ENCODE assay signal across 9 cellular contexts in the genomic region with DNA sequence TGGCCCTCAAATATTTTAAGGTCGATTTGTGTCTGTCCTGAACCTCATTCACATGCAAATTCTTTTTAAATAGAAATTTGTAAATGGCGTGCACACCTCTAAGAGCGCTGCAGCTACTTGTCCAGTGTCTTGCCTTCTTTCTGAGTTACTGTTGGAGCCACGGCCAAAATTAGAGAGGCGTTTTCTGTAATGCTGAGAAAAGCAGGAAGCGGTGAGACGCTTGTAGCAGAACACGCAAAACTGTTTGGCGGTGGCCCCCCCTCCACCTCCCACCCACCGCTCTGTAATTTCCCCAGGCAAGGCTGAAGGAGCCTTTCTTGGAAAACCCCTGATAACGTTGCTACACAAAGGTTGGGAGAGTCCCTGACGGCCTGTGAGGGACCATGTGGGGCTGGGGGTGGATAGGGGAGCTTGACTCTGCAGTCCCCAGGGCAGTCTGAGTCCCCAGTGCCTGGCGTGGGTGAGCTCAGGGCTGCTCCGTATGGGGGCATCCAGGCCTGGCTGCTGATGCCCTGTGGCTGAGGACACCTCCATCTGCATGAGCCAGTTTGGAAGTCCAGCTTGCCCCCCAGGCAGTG.
DNase-seq lines count a peak whose midpoint lies in the region; ATAC-seq, FAIRE-seq and TF ChIP-seq lines count a peak whose summit lies in the region.
"Had no signal": no experiment of that assay in that cellular context is flagged by ENCODE, and none has a peak within 500 bp of the region (broad histone marks: within the 10 kb centered on the region; RNA-seq: fewer than 3 reads in every experiment).

No MANE protein-coding gene starts in this region.

- ATAC-seq in HG03095 (IDR thresholded peaks at IDR 0.05; ENCODE audit: unreplicated experiment): peak; percentile 72
- ATAC-seq in PC-3: no peak
- ATAC-seq: K562 had no signal

- H3K27me3 ChIP-seq in PC-3 (ENCODE audit: low read length): peaks cover 36% of the 10 kb centered on the region

- no peak overlapping the region for H3K27ac ChIP-seq in PC-3 (ENCODE audit: low read length)

- no peaks in the 10 kb centered on the region for H4K20me1 ChIP-seq in PC-3 (ENCODE audit: low read length)

- no peak overlapping the region for H2AFZ ChIP-seq in PC-3 (ENCODE audit: low read length)

- no peak overlapping the region for H3K4me3 ChIP-seq in PC-3 (ENCODE audit: low read length)
- H3K4me3 ChIP-seq: K562 had no signal

- FAIRE-seq in frontal cortex (lab: Jason Lieb, UNC): no peak
- FAIRE-seq: K562 had no signal

- TF ChIP-seq POLR2A in GM19099 (IDR thresholded peaks at IDR 0.05; ENCODE audit: extremely low read depth, insufficient read length, low read depth): peak; percentile 64

- CTCF ChIA-PET in PC-3 (lab: Charles Lee): no interaction called here

- peak; percentile 35 to 62 (median 44) for DNase-seq in activated CD8-positive, alpha-beta memory T cell treated with anti-CD3 and anti-CD28 coated beads for 48 hours (ENCODE audit: low read depth in 2 of 3, low spot score in 2 of 3)
- peak; percentile 69 for DNase-seq in stimulated activated CD4-positive, alpha-beta T cell treated with anti-CD3 and anti-CD28 coated beads, Interleukin-12 subunit alpha, Interleukin-12 subunit beta, amount 100 ng/mL, for 4 hours
- DNase-seq in HK-2 (ENCODE audit: unreplicated experiment) (no peak), PC-3 (no peak), islet precursor cell (no peak), frontal cortex (ENCODE audit: low spot score in 2 of 2) (no peak)

- no peaks in the 10 kb centered on the region for H3F3A ChIP-seq in PC-3 (ENCODE audit: low read length, unreplicated experiment)

- no peak overlapping the region for H3K9ac ChIP-seq in PC-3 (ENCODE audit: low read length)

- TF ChIP-seq CTCF in PC-3 (conservative IDR thresholded peaks at IDR 0.05; ENCODE audit: low read depth, low read length): no peak

- intact Hi-C loops in PC-3 (cut with micrococcal nuclease): no loop called here

- H3K9me3 ChIP-seq in PC-3 (ENCODE audit: low read length): no peaks in the 10 kb centered on the region

- no peaks in the 10 kb centered on the region for H3K4me1 ChIP-seq in PC-3 (ENCODE audit: insufficient read depth, low read length)

- H3K79me2 ChIP-seq in PC-3 (ENCODE audit: low read length): no peaks in the 10 kb centered on the region

- BruUV-seq in PC-3 (replicated peaks; lab: Mats Ljungman, UMichigan): no TSS peak

- H3K36me3 ChIP-seq in PC-3 (ENCODE audit: low read depth, low read length): no peaks in the 10 kb centered on the region

- no peak overlapping the region for H3K4me2 ChIP-seq in PC-3 (ENCODE audit: low read length)

- POLR2A ChIA-PET in PC-3 (lab: Charles Lee; ENCODE audit: unreplicated experiment): no interaction called here

- no peaks in the 10 kb centered on the region for H3K9me2 ChIP-seq in PC-3 (replicated peaks; ENCODE audit: low read length)

Comparison
In these comparisons a context has a peak if more than half of its experiments do, and no peak if none do; other contexts are left out.
1. DNase-seq: peak in activated CD8-positive, alpha-beta memory T cell treated with anti-CD3 and anti-CD28 coated beads for 48 hours (3 of 3) and stimulated activated CD4-positive, alpha-beta T cell treated with anti-CD3 and anti-CD28 coated beads, Interleukin-12 subunit alpha, Interleukin-12 subunit beta, amount 100 ng/mL, for 4 hours (single experiment); none in HK-2 (single experiment), PC-3 (single experiment), islet precursor cell (single experiment) and frontal cortex (0 of 2).